8 cellular contexts compared by ENCODE assay signal in genomic region chr18:9135912-9136314, GRCh38. TPM values are rescaled to one million over a fixed set of nuclear protein-coding genes. Genes with fewer than 3 reads are reported as not detected.
A peak's percentile ranks its signal among the peaks of the same experiment; 100 is the strongest.
DNase-seq lines count a peak whose midpoint lies in the region; ATAC-seq, FAIRE-seq and TF ChIP-seq lines count a peak whose summit lies in the region.

No MANE protein-coding gene starts in this region.

- peaks cover 60% of the 10 kb centered on the region for H3K36me3 Mint-ChIP-seq in activated CD4-positive, alpha-beta memory T cell treated with anti-CD3 and anti-CD28 coated beads for 36 hours

- peak overlapping the region; percentile 98 for H3K27ac Mint-ChIP-seq in activated CD4-positive, alpha-beta memory T cell treated with anti-CD3 and anti-CD28 coated beads for 36 hours

- CTCF ChIA-PET in activated CD4-positive, alpha-beta memory T cell treated with anti-CD3 and anti-CD28 coated beads for 36 hours (lab: Charles Lee) = interaction anchor here (0.6 to 2.8 kb wide), 3 partner anchors 10 to 575 kb away, joined by 3 to 8 read pairs (median 4); no protein-coding TSS in a partner anchor

- no peaks in the 10 kb centered on the region for H3K27me3 Mint-ChIP-seq in activated CD4-positive, alpha-beta memory T cell treated with anti-CD3 and anti-CD28 coated beads for 36 hours

- intact Hi-C loops in activated CD4-positive, alpha-beta memory T cell treated with anti-CD3 and anti-CD28 coated beads for 36 hours (cut with micrococcal nuclease) = loop anchor here (1.0 to 10.0 kb wide), 9 partner anchors 19 to 779 kb away; partner anchors contain the start of genes MTCL1, NDUFV2, RAB12 and RALBP1

- TF ChIP-seq CTCF in 22Rv1 (IDR thresholded peaks at IDR 0.05) = no peak
- TF ChIP-seq CTCF in omental fat pad (IDR thresholded peaks at IDR 0.05) = no peak

- peak; percentile 20 for ATAC-seq in HG02759 (IDR thresholded peaks at IDR 0.05; ENCODE audit: unreplicated experiment)
- ATAC-seq in omental fat pad (ENCODE audit: low FRiP score) = peak; percentile 12

- no peak for FAIRE-seq in GM12891 (lab: Jason Lieb, UNC)

- peak overlapping the region; percentile 97 for H3K27ac ChIP-seq in 22Rv1

- peaks cover 46% of the 10 kb centered on the region for H3K4me1 Mint-ChIP-seq in activated CD4-positive, alpha-beta memory T cell treated with anti-CD3 and anti-CD28 coated beads for 36 hours (ENCODE audit: low read depth)

- H3K4me3 Mint-ChIP-seq in activated CD4-positive, alpha-beta memory T cell treated with anti-CD3 and anti-CD28 coated beads for 36 hours = peak overlapping the region; percentile 95

- H3K9me3 Mint-ChIP-seq in activated CD4-positive, alpha-beta memory T cell treated with anti-CD3 and anti-CD28 coated beads for 36 hours = no peaks in the 10 kb centered on the region

- TF ChIP-seq POLR2A in GM12891 (IDR thresholded peaks at IDR 0.05; ENCODE audit: low read depth, low read length) = no peak

- POLR2A ChIA-PET in activated CD4-positive, alpha-beta memory T cell treated with anti-CD3 and anti-CD28 coated beads for 36 hours (lab: Charles Lee) = interaction anchor here (0.8 to 7.2 kb wide), 10 partner anchors 10 to 53 kb away, joined by 3 to 95 read pairs (median 12); partner anchors contain the start of gene NDUFV2

- peak; percentile 15 for DNase-seq in GM12891 (ENCODE audit: insufficient read length, low spot score)
- DNase-seq in NCI-H1417 treated with DMSO at 0.1 percent for 48 hours (lab: John Stamatoyannopoulos, UW) = peak; percentile 56
- DNase-seq in activated CD4-positive, alpha-beta memory T cell treated with anti-CD3 and anti-CD28 coated beads for 36 hours = no peak
- peak; percentile 67 for DNase-seq in germinal center (ENCODE audit: low spot score)
- DNase-seq in omental fat pad (ENCODE audit: low spot score) = no peak
- DNase-seq in AG08396 (ENCODE audit: low spot score) = no peak

TF ChIP-seq in GM12891, 5 proteins besides CTCF, POLR2A, EP300 and RAD21:
- TF ChIP-seq POU2F2 (IDR thresholded peaks at IDR 0.05; ENCODE audit: low read depth, low read length) (no peak; the same call in 1 of the 2 replicates), POLR2AphosphoS5 (IDR thresholded peaks at IDR 0.05; ENCODE audit: low read depth, low read length) (peak; percentile 72)

RNA-seq across cellular contexts. Expression of gene ANKRD12, which starts 0.7 kb away (rescaled TPM):
- polyA plus RNA-seq in GM12891 (2012; ENCODE audit: low read depth, missing spikeins) = 13.4 TPM
- 10 to 100 TPM; 77.8 to 83.9 TPM for total RNA-seq in activated CD4-positive, alpha-beta memory T cell treated with anti-CD3 and anti-CD28 coated beads for 36 hours
- 10 to 100 TPM; 45.6 to 58.6 (median 47.4) TPM for total RNA-seq in omental fat pad

RNA-seq across cellular contexts. Expression of gene NDUFV2, which starts 33.4 kb away (rescaled TPM):
- polyA plus RNA-seq in GM12891 (2012; ENCODE audit: low read depth, missing spikeins) = 236 TPM
- total RNA-seq in activated CD4-positive, alpha-beta memory T cell treated with anti-CD3 and anti-CD28 coated beads for 36 hours = 100 to 1,000 TPM; 535 to 552 TPM
- total RNA-seq in omental fat pad = 10 to 100 TPM; 86.1 to 92.1 (median 88.8) TPM

Comparison
In these comparisons a context has a peak if more than half of its experiments do, and no peak if none do; other contexts are left out.
1. DNase-seq: peak in GM12891 (single experiment), NCI-H1417 treated with DMSO at 0.1 percent for 48 hours (single experiment) and germinal center (single experiment); none in activated CD4-positive, alpha-beta memory T cell treated with anti-CD3 and anti-CD28 coated beads for 36 hours (single experiment), omental fat pad (single experiment) and AG08396 (single experiment).
2. RNA of gene NDUFV2, which starts 33.4 kb away (total RNA-seq): 535 to 552 TPM in activated CD4-positive, alpha-beta memory T cell treated with anti-CD3 and anti-CD28 coated beads for 36 hours; 86.1 to 92.1 TPM in omental fat pad; every median in the first group is over 4 times any median in the second.